Comparison of ENCODE assay signal across 1 cellular context in genomic region chr7:123655614-123656013, GRCh38.
TF ChIP-seq lines count a peak whose summit lies in the region.

TSS of gene LMOD2 (plus strand) at chr7:123655866. CDS start at chr7:123655964, 98 bp downstream.

TF ChIP-seq in IMR-90, 13 proteins besides CTCF, POLR2A, EP300 and RAD21:
- TF ChIP-seq CHD1 (IDR thresholded peaks at IDR 0.05; ENCODE audit: low read depth, low read length) (no peak), FOS (IDR thresholded peaks at IDR 0.05; ENCODE audit: low read depth, low read length) (no peak)
